In the genomic region with DNA sequence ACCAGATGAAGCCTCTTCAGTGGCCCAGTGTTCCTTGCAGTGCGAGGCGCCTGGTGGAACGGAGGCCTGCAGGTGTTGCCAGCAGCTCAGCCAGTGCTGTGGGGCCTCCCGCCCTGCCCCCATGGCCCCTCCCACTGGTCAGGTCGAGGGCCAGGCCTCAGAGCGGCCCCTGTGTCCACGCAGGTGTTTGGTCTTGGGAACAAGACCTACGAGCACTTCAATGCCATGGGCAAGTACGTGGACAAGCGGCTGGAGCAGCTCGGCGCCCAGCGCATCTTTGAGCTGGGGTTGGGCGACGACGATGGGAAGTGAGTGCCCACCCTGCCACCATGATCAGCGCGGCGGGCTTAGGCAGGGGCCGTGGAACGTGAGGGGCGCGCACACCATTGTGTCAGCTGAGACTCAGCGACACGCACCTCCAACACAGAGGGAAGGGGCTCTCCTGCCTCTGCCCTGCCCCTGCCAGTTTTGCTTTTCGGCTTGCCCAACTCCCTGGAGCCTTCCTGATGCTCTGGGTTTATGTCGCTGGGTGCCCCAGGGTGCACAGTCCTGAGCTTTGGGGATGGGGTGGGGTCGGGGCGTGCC, we compare ENCODE assay signal across 19 cellular contexts. TPM values are rescaled to one million over a fixed set of nuclear protein-coding genes. Genes with fewer than 3 reads are reported as not detected.
DNase-seq lines count a peak whose midpoint lies in the region; ATAC-seq and TF ChIP-seq lines count a peak whose summit lies in the region.
"Had no signal": no experiment of that assay in that cellular context is flagged by ENCODE, and none has a peak within 500 bp of the region (broad histone marks: within the 10 kb centered on the region; RNA-seq: fewer than 3 reads in every experiment).

No MANE protein-coding gene starts in this region.

- H3K36me3 Mint-ChIP-seq in activated T-helper 2 cell treated with anti-CD3 and anti-CD28 coated beads, Interferon-gamma antibody, Interleukin-2, Interleukin-4, amounts not matched to agents 10 μg/mL and 5 μg/mL and 100 μg/mL, durations not matched to agents 14 hours and 24 hours and 36 hours (ENCODE audit: low read depth) = peaks cover 11% of the 10 kb centered on the region

- no peak overlapping the region for H3K4me3 Mint-ChIP-seq in activated T-helper 2 cell treated with anti-CD3 and anti-CD28 coated beads, Interferon-gamma antibody, Interleukin-2, Interleukin-4, amounts not matched to agents 10 μg/mL and 5 μg/mL and 100 μg/mL, durations not matched to agents 14 hours and 24 hours and 36 hours (ENCODE audit: low read depth)
- H3K4me3 Mint-ChIP-seq: CD4-positive, CD25-positive, alpha-beta regulatory T cell had no signal

- no peak overlapping the region for H3K27ac Mint-ChIP-seq in activated T-helper 2 cell treated with anti-CD3 and anti-CD28 coated beads, Interferon-gamma antibody, Interleukin-2, Interleukin-4, amounts not matched to agents 10 μg/mL and 5 μg/mL and 100 μg/mL, durations not matched to agents 14 hours and 24 hours and 36 hours

- ATAC-seq in left colon (peak; percentile 7), HG02798 (IDR thresholded peaks at IDR 0.05; ENCODE audit: poor library complexity, unreplicated experiment) (no peak)
- ATAC-seq: GM12878 had no signal

- H3K36me3 ChIP-seq in Peyer's patch (peaks cover 0 to 89% (median 3%) of the 10 kb centered on the region in 3 donors), ovary (no peaks in the 10 kb centered on the region)

- H3K27me3 ChIP-seq in Peyer's patch (no peaks in the 10 kb centered on the region), ovary (no peaks in the 10 kb centered on the region)

- peak overlapping the region in 2 of 4 donors; percentile 26 to 32 for H3K4me3 ChIP-seq in Peyer's patch
- no peak overlapping the region for H3K4me3 ChIP-seq in ovary
- H3K4me3 ChIP-seq: GM12878, PC-9 had no signal

- no peak for DNase-seq in Peyer's patch
- no peak for DNase-seq in left colon
- peak in 3 of 5 donors; percentile 17 to 47 (median 32) for DNase-seq in ovary
- no peak for DNase-seq in ecto neural progenitor cell (ENCODE audit: low spot score)
- DNase-seq in activated T-helper 2 cell treated with anti-CD3 and anti-CD28 coated beads, Interferon-gamma antibody, Interleukin-2, Interleukin-4, amounts not matched to agents 10 μg/mL and 5 μg/mL and 100 μg/mL, durations not matched to agents 14 hours and 24 hours and 36 hours (ENCODE audit: low spot score) = no peak
- no peak for DNase-seq in stimulated activated CD4-positive, alpha-beta T cell treated with anti-CD3 and anti-CD28 coated beads, Interleukin-4, amount 100 ng/mL, for 4 hours
- DNase-seq: AML-193; Calu3; CD4-positive, CD25-positive, alpha-beta regulatory T cell; DMS79; HCEC 1CT; KG1; NCI-H1092; NCI-H69; PC-9; SHP77 had no signal

- H3K4me1 ChIP-seq in Peyer's patch = peaks cover 0 to 25% (median 4%) of the 10 kb centered on the region in 4 donors
- H3K4me1 ChIP-seq in ovary (ENCODE audit: insufficient read depth) = peaks cover 25% of the 10 kb centered on the region

- no peak for TF ChIP-seq CTCF in 22Rv1 (IDR thresholded peaks at IDR 0.05)
- TF ChIP-seq CTCF in Peyer's patch (IDR thresholded peaks at IDR 0.05) = no peak
- TF ChIP-seq CTCF in ovary (IDR thresholded peaks at IDR 0.05) = no peak

- H3K9me3 Mint-ChIP-seq in activated T-helper 2 cell treated with anti-CD3 and anti-CD28 coated beads, Interferon-gamma antibody, Interleukin-2, Interleukin-4, amounts not matched to agents 10 μg/mL and 5 μg/mL and 100 μg/mL, durations not matched to agents 14 hours and 24 hours and 36 hours = no peaks in the 10 kb centered on the region
- H3K9me3 Mint-ChIP-seq: CD4-positive, CD25-positive, alpha-beta regulatory T cell had no signal

- H3K9me3 ChIP-seq in Peyer's patch (no peaks in the 10 kb centered on the region), ovary (no peaks in the 10 kb centered on the region)

- TF ChIP-seq EP300 in ovary (IDR thresholded peaks at IDR 0.05) = no peak

- peak overlapping the region; percentile 30; the same call in 1 of the 2 replicates for H3K27ac ChIP-seq in 22Rv1
- peak overlapping the region in 3 of 4 donors; percentile 77 to 87 (median 78) for H3K27ac ChIP-seq in Peyer's patch
- H3K27ac ChIP-seq in ovary = peak overlapping the region in 1 of 2 donors; percentile 67
- H3K27ac ChIP-seq: PC-9 had no signal

- TF ChIP-seq POLR2A in Peyer's patch (IDR thresholded peaks at IDR 0.05) (no peak), ovary (IDR thresholded peaks at IDR 0.05) (no peak)

- no peaks in the 10 kb centered on the region for H3K4me1 Mint-ChIP-seq in activated T-helper 2 cell treated with anti-CD3 and anti-CD28 coated beads, Interferon-gamma antibody, Interleukin-2, Interleukin-4, amounts not matched to agents 10 μg/mL and 5 μg/mL and 100 μg/mL, durations not matched to agents 14 hours and 24 hours and 36 hours (ENCODE audit: low read depth)
- H3K4me1 Mint-ChIP-seq: CD4-positive, CD25-positive, alpha-beta regulatory T cell had no signal

- H3K27me3 Mint-ChIP-seq in activated T-helper 2 cell treated with anti-CD3 and anti-CD28 coated beads, Interferon-gamma antibody, Interleukin-2, Interleukin-4, amounts not matched to agents 10 μg/mL and 5 μg/mL and 100 μg/mL, durations not matched to agents 14 hours and 24 hours and 36 hours (ENCODE audit: low read depth) = no peaks in the 10 kb centered on the region
- H3K27me3 Mint-ChIP-seq: CD4-positive, CD25-positive, alpha-beta regulatory T cell had no signal

- intact Hi-C loops in left colon (cut with DNase I, micrococcal nuclease) = no loop called here
- intact Hi-C loops in ovary (cut with DNase I) = no loop called here
- intact Hi-C loops in activated T-helper 2 cell treated with anti-CD3 and anti-CD28 coated beads, Interferon-gamma antibody, Interleukin-2, Interleukin-4, amounts not matched to agents 10 μg/mL and 5 μg/mL and 100 μg/mL, durations not matched to agents 14 hours and 24 hours and 36 hours (cut with micrococcal nuclease) = no loop called here

- WGBS in ovary, 3 donors = 82 to 87% (median 82%) methylated on average over 29 of the region's 29 CpGs

RNA-seq across cellular contexts. Expression of gene TMEM120A, which starts 13.4 kb away (rescaled TPM):
- total RNA-seq in Peyer's patch (100 to 1,000 TPM in 2 of 4 donors, 10 to 100 TPM in 2; 62.7 to 116 (median 101) TPM), left colon (100 to 1,000 TPM; 102 to 104 TPM), ovary (100 to 1,000 TPM in 3 of 7 donors, 10 to 100 TPM in 4; 44.4 to 140 (median 89.5) TPM)
- 100 to 1,000 TPM; 114 to 170 TPM for polyA plus RNA-seq in ovary
- 62.4 and 63.7 TPM in 2 replicates for total RNA-seq in activated T-helper 2 cell treated with anti-CD3 and anti-CD28 coated beads, Interferon-gamma antibody, Interleukin-2, Interleukin-4, amounts not matched to agents 10 μg/mL and 5 μg/mL and 100 μg/mL, durations not matched to agents 14 hours and 24 hours and 36 hours

Comparison
In these comparisons a context has a peak if more than half of its experiments do, and no peak if none do; other contexts are left out.
1. DNase-seq: peak in ovary (3 of 5); none in Peyer's patch (0 of 3), left colon (0 of 2), ecto neural progenitor cell (single experiment), activated T-helper 2 cell treated with anti-CD3 and anti-CD28 coated beads, Interferon-gamma antibody, Interleukin-2, Interleukin-4, amounts not matched to agents 10 μg/mL and 5 μg/mL and 100 μg/mL, durations not matched to agents 14 hours and 24 hours and 36 hours (single experiment) and stimulated activated CD4-positive, alpha-beta T cell treated with anti-CD3 and anti-CD28 coated beads, Interleukin-4, amount 100 ng/mL, for 4 hours (0 of 2).